In genomic region chr1:173868266-173869107, GRCh38 we compare ENCODE assay signal across 8 cellular contexts.
DNase-seq lines count a peak whose midpoint lies in the region; ATAC-seq and TF ChIP-seq lines count a peak whose summit lies in the region.

ZBTB37 (plus strand) TSS chr1:173868380; CDS start chr1:173870226, 1,846 bp downstream.

- ATAC-seq in GM19035 (IDR thresholded peaks at IDR 0.05; ENCODE audit: unreplicated experiment) (peak; percentile 59), HG03342 (IDR thresholded peaks at IDR 0.05; ENCODE audit: unreplicated experiment) (peak; percentile 55)
- ATAC-seq in activated CD4-positive, CD25-positive, alpha-beta regulatory T cell treated with anti-CD3 and anti-CD28 coated beads, Interleukin-2, amount 50 U/mL, for 24 hours: peak; percentile 54 to 62

- POLR2A ChIA-PET in AG04449 (lab: Yijun Ruan, JAX): interaction anchor here (0.6 to 1.6 kb wide), 18 partner anchors 8 to 966 kb away, joined by 3 to 13 read pairs (median 4); partner anchors contain the start of genes CENPL, DARS2 and RC3H1

- peak within 1 kb of the TSS; percentile 88 for H3K4me3 ChIP-seq in AG04449 (ENCODE audit: low read depth, low read length)

- no peak for DNase-seq in AG04449 (ENCODE audit: low read depth, low spot score)
- peak; percentile 84 to 93 for DNase-seq in NCI-H446 (lab: John Stamatoyannopoulos, UW)
- DNase-seq in cerebellar cortex (ENCODE audit: low spot score): peak; percentile 77
- peak; percentile 95 for DNase-seq in left kidney (ENCODE audit: low read depth, low spot score)
- DNase-seq in stimulated activated CD4-positive, alpha-beta T cell treated with anti-CD3 and anti-CD28 coated beads, Interleukin-2, amount 100 ng/mL, for 24 hours: peak; percentile 95 to 97

- CTCF ChIA-PET in AG04449 (lab: Yijun Ruan, JAX): interaction anchor here (1.0 to 1.2 kb wide), 2 partner anchors 10 to 17 kb away, joined by 3 read pairs; no protein-coding TSS in a partner anchor

- no peak for TF ChIP-seq CTCF in AG04449 (IDR thresholded peaks at IDR 0.05; ENCODE audit: insufficient read depth, low read length, missing control alignments)
